Comparison of ENCODE assay signal across 9 cellular contexts in genomic region chr17:80270836-80271235, GRCh38. TPM values are rescaled to one million over a fixed set of nuclear protein-coding genes. Genes with fewer than 3 reads are reported as not detected.
A peak's percentile ranks its signal among the peaks of the same experiment; 100 is the strongest.
DNase-seq lines count a peak whose midpoint lies in the region; ATAC-seq and TF ChIP-seq lines count a peak whose summit lies in the region.
"Had no signal": no experiment of that assay in that cellular context is flagged by ENCODE, and none has a peak within 500 bp of the region (broad histone marks: within the 10 kb centered on the region; RNA-seq: fewer than 3 reads in every experiment).

No MANE protein-coding gene starts in this region.

- H2AFZ ChIP-seq in GM23248: no peak overlapping the region

- ATAC-seq in HG03095 (IDR thresholded peaks at IDR 0.05; ENCODE audit: unreplicated experiment) (no peak), HG02571 (IDR thresholded peaks at IDR 0.05; ENCODE audit: unreplicated experiment) (no peak)

- no peak overlapping the region for H3K9ac ChIP-seq in GM23248

- H4K20me1 ChIP-seq in GM23248 (ENCODE audit: insufficient read depth): no peaks in the 10 kb centered on the region

- H3K4me2 ChIP-seq in GM23248 (ENCODE audit: unreplicated experiment): no peak overlapping the region

- H3K4me3 ChIP-seq in GM23248 (no peak overlapping the region), cardiac fibroblast (replicated peaks in 1 of 2; ENCODE audit: low read depth in 2 of 2, low read length in 2 of 2) (no peak overlapping the region)
- H3K4me3 ChIP-seq: HAP-1 had no signal

- H3K4me1 Mint-ChIP-seq in osteocyte (ENCODE audit: unreplicated experiment): peaks cover 5% of the 10 kb centered on the region
- H3K4me1 Mint-ChIP-seq in type B pancreatic cell (ENCODE audit: unreplicated experiment): peaks cover 4% of the 10 kb centered on the region

- peaks cover 12% of the 10 kb centered on the region for H3K36me3 Mint-ChIP-seq in osteocyte (ENCODE audit: unreplicated experiment)
- H3K36me3 Mint-ChIP-seq in type B pancreatic cell: peaks cover 9% of the 10 kb centered on the region

- in situ Hi-C loops in GM23248 (cut with MboI): no loop called here

- H3K27me3 Mint-ChIP-seq in osteocyte (ENCODE audit: unreplicated experiment) (no peaks in the 10 kb centered on the region), type B pancreatic cell (no peaks in the 10 kb centered on the region)

- H3K27ac Mint-ChIP-seq in osteocyte (ENCODE audit: unreplicated experiment) (peak overlapping the region; percentile 36), type B pancreatic cell (no peak overlapping the region)

- H3K36me3 ChIP-seq in GM23248 (ENCODE audit: low read depth): peaks cover 3% of the 10 kb centered on the region; the same call in 1 of the 2 replicates
- H3K36me3 ChIP-seq: HAP-1 had no signal

- no peaks in the 10 kb centered on the region for H3K4me1 ChIP-seq in GM23248 (ENCODE audit: insufficient read depth)
- H3K4me1 ChIP-seq: HAP-1 had no signal

- no peaks in the 10 kb centered on the region; the same call in 1 of the 2 replicates for H3F3A ChIP-seq in GM23248 (ENCODE audit: insufficient read depth)

- H3K4me3 Mint-ChIP-seq in osteocyte (ENCODE audit: unreplicated experiment) (no peak overlapping the region), type B pancreatic cell (no peak overlapping the region)

- peaks cover 4% of the 10 kb centered on the region for H3K79me2 ChIP-seq in GM23248 (ENCODE audit: insufficient read depth)

- TF ChIP-seq CTCF in cardiac fibroblast (IDR thresholded peaks at IDR 0.05; ENCODE audit: low read depth, low read length): no peak
- no peak for TF ChIP-seq CTCF in osteocyte (IDR thresholded peaks at IDR 0.05)
- TF ChIP-seq CTCF in type B pancreatic cell (conservative IDR thresholded peaks at IDR 0.05): no peak

- WGBS in GM23248 (ENCODE audit: low coverage in 1 of 2, low lambda C conversion rate in 2 of 2, missing lambda C conversion rate in 2 of 2), 2 experiments: 74 to 79% methylated on average over 4 of the region's 4 CpGs

- no peaks in the 10 kb centered on the region for H3K9me2 ChIP-seq in GM23248 (ENCODE audit: insufficient read depth)

- DNase-seq in GM23248: peak; percentile 37
- DNase-seq in SHP77 (lab: John Stamatoyannopoulos, UW): peak; percentile 33 to 46
- DNase-seq in cardiac fibroblast (ENCODE audit: low read depth in 2 of 2): peak; percentile 45 to 51
- no peak for DNase-seq in osteocyte (ENCODE audit: extremely low spot score, unreplicated experiment)
- no peak for DNase-seq in NCI-H1436 (lab: John Stamatoyannopoulos, UW)
- no peak for DNase-seq in type B pancreatic cell (ENCODE audit: extremely low spot score, unreplicated experiment)

- H3K27me3 ChIP-seq in GM23248 (replicated peaks; ENCODE audit: insufficient read depth): no peaks in the 10 kb centered on the region

- no peaks in the 10 kb centered on the region for H3K9me3 ChIP-seq in GM23248 (ENCODE audit: low read depth)
- H3K9me3 ChIP-seq: HAP-1 had no signal

- H3K27ac ChIP-seq in GM23248: no peak overlapping the region

- H3K9me3 Mint-ChIP-seq in osteocyte (ENCODE audit: unreplicated experiment) (no peaks in the 10 kb centered on the region), type B pancreatic cell (peaks cover 4% of the 10 kb centered on the region)

RNA-seq across cellular contexts. Expression of gene RNF213, which starts 10.2 kb away (rescaled TPM):
- 45.0 and 62.3 TPM in 2 replicates for total RNA-seq in GM23248 (2014; rRNA removed; shearing (Covaris generic))
- 16.7 and 18.8 TPM in 2 replicates for polyA plus RNA-seq in GM23248 (2016; fragmentation: Nextera tagmentation; extraction: Ambion mirVana)
- total RNA-seq in osteocyte (106 and 131 TPM in 2 replicates), type B pancreatic cell (ENCODE audit: low replicate concordance) (47.3 and 57.0 TPM in 2 replicates)

RNA-seq across cellular contexts. Expression of gene SLC26A11, which starts 50.6 kb away (rescaled TPM):
- total RNA-seq in GM23248 (2014; rRNA removed; shearing (Covaris generic)): 13.9 and 16.3 TPM in 2 replicates
- 11.4 and 11.9 TPM in 2 replicates for polyA plus RNA-seq in GM23248 (2016; fragmentation: Nextera tagmentation; extraction: Ambion mirVana)
- 30.1 and 34.7 TPM in 2 replicates for total RNA-seq in osteocyte
- 23.6 and 26.4 TPM in 2 replicates for total RNA-seq in type B pancreatic cell (ENCODE audit: low replicate concordance)

RNA-seq across cellular contexts. Expression of gene SGSH, which starts 50.7 kb away (rescaled TPM):
- total RNA-seq in GM23248 (2014; rRNA removed; shearing (Covaris generic)): 21.2 and 35.2 TPM in 2 replicates
- 63.5 and 69.8 TPM in 2 replicates for polyA plus RNA-seq in GM23248 (2016; fragmentation: Nextera tagmentation; extraction: Ambion mirVana)
- 67.2 and 71.0 TPM in 2 replicates for total RNA-seq in osteocyte
- total RNA-seq in type B pancreatic cell (ENCODE audit: low replicate concordance): 40.5 and 45.4 TPM in 2 replicates

Comparison
In these comparisons a context has a peak if more than half of its experiments do, and no peak if none do; other contexts are left out.
1. DNase-seq: peak in GM23248 (single experiment), SHP77 (2 of 2) and cardiac fibroblast (2 of 2); none in osteocyte (single experiment), NCI-H1436 (single experiment) and type B pancreatic cell (single experiment).